19 cellular contexts compared by ENCODE assay signal in genomic region chr7:151024435-151025056, GRCh38. TPM values are rescaled to one million over a fixed set of nuclear protein-coding genes. Genes with fewer than 3 reads are reported as not detected.
DNase-seq lines count a peak whose midpoint lies in the region; ATAC-seq and TF ChIP-seq lines count a peak whose summit lies in the region.
"Had no signal": no experiment of that assay in that cellular context is flagged by ENCODE, and none has a peak within 500 bp of the region (broad histone marks: within the 10 kb centered on the region; RNA-seq: fewer than 3 reads in every experiment).

TSS of gene ATG9B (minus strand) at chr7:151024494. CDS start at chr7:151024423, 71 bp downstream.

- peaks cover 4% of the 10 kb centered on the region for H3K79me2 ChIP-seq in smooth muscle cell (ENCODE audit: low read depth)

- H3F3A ChIP-seq in smooth muscle cell (ENCODE audit: low read depth), result no peaks in the 10 kb centered on the region

- H3K27ac ChIP-seq in smooth muscle cell (ENCODE audit: low read depth), result peak within 1 kb of the TSS; percentile 86
- H3K27ac ChIP-seq: C4-2B, spleen, upper lobe of left lung had no signal

- no peaks in the 10 kb centered on the region for H3K9me3 Mint-ChIP-seq in osteocyte (ENCODE audit: unreplicated experiment)
- H3K9me3 Mint-ChIP-seq: activated T-cell treated with anti-CD3 and anti-CD28 coated beads, Interleukin-2, amount 50 U/mL, for 24 hours had no signal

- H3K4me2 ChIP-seq in smooth muscle cell, result no peak within 1 kb of the TSS

- H2AFZ ChIP-seq in smooth muscle cell (ENCODE audit: low read depth), result no peak within 1 kb of the TSS

- no peak for TF ChIP-seq CTCF in smooth muscle cell (IDR thresholded peaks at IDR 0.05; ENCODE audit: borderline replicate concordance, insufficient read depth, poor library complexity, severe bottlenecking)
- no peak for TF ChIP-seq CTCF in osteocyte (IDR thresholded peaks at IDR 0.05)

- H3K9ac ChIP-seq in smooth muscle cell (ENCODE audit: low read depth), result no peak within 1 kb of the TSS

- H3K36me3 Mint-ChIP-seq in osteocyte (ENCODE audit: unreplicated experiment), result no peaks in the 10 kb centered on the region

- peak; percentile 30 for ATAC-seq in esophagus mucosa

- H4K20me1 ChIP-seq in smooth muscle cell (ENCODE audit: low read depth), result no peaks in the 10 kb centered on the region

- peaks cover 18% of the 10 kb centered on the region for H3K27me3 Mint-ChIP-seq in osteocyte (ENCODE audit: unreplicated experiment)

- 79% methylated on average over 4 of the region's 4 CpGs for WGBS in smooth muscle cell (ENCODE audit: low lambda C conversion rate)

- H3K27ac Mint-ChIP-seq in osteocyte (ENCODE audit: unreplicated experiment), result no peak within 1 kb of the TSS
- H3K27ac Mint-ChIP-seq: activated T-cell treated with anti-CD3 and anti-CD28 coated beads, Interleukin-2, amount 50 U/mL, for 24 hours had no signal

- DNase-seq in SIG-M5 treated with dmso at 0.1 percent for 504 hours (lab: John Stamatoyannopoulos, UW; ENCODE audit: unreplicated experiment) (peak; percentile 28), SIG-M5 (lab: John Stamatoyannopoulos, UW) (no peak), NCI-H69 (lab: John Stamatoyannopoulos, UW) (peak; percentile 28), smooth muscle cell (lab: John Stamatoyannopoulos, UW; ENCODE audit: unreplicated experiment) (no peak), osteocyte (ENCODE audit: extremely low spot score, unreplicated experiment) (no peak), DMS79 treated with DMSO at 0.1 percent for 48 hours (lab: John Stamatoyannopoulos, UW) (no peak), mesenteric fat pad (ENCODE audit: low spot score) (no peak)
- DNase-seq: activated CD4-positive, alpha-beta T cell treated with anti-CD3 and anti-CD28 coated beads for 4 hours; activated T-cell treated with anti-CD3 and anti-CD28 coated beads, Interleukin-2, amount 50 U/mL, for 24 hours; central memory CD4-positive, alpha-beta T cell; effector memory CD4-positive, alpha-beta T cell; NCI-H1694; NCI-H510A treated with DMSO at 0.1 percent for 48 hours; spleen; stimulated activated naive CD4-positive, alpha-beta T cell; upper lobe of left lung had no signal

- no peaks in the 10 kb centered on the region for H3K36me3 ChIP-seq in smooth muscle cell (ENCODE audit: low read depth)
- H3K36me3 ChIP-seq: spleen, upper lobe of left lung had no signal

- peaks cover 33% of the 10 kb centered on the region for H3K4me1 ChIP-seq in smooth muscle cell (ENCODE audit: low read depth)

- H3K9me3 ChIP-seq in smooth muscle cell (replicated peaks; ENCODE audit: low read depth), result no peaks in the 10 kb centered on the region
- H3K9me3 ChIP-seq: spleen, upper lobe of left lung had no signal

- H3K27me3 ChIP-seq in smooth muscle cell (ENCODE audit: low read depth), result no peaks in the 10 kb centered on the region

- peaks cover 26% of the 10 kb centered on the region for H3K4me1 Mint-ChIP-seq in osteocyte (ENCODE audit: unreplicated experiment)

- no peak within 1 kb of the TSS for H3K4me3 ChIP-seq in smooth muscle cell
- H3K4me3 ChIP-seq: spleen, upper lobe of left lung had no signal

- no peak within 1 kb of the TSS for H3K4me3 Mint-ChIP-seq in osteocyte (ENCODE audit: unreplicated experiment)
- H3K4me3 Mint-ChIP-seq: activated T-cell treated with anti-CD3 and anti-CD28 coated beads, Interleukin-2, amount 50 U/mL, for 24 hours had no signal

RNA-seq across cellular contexts. Expression of gene ATG9B, which starts in this region (rescaled TPM):
- 16.7 TPM for total RNA-seq in esophagus mucosa
- total RNA-seq in smooth muscle cell, result 1.7 and 2.6 TPM in 2 replicates
- polyA plus RNA-seq in smooth muscle cell, result 6.5 and 16.6 TPM in 2 replicates
- 0.11 and 0.39 TPM in 2 replicates for total RNA-seq in osteocyte
- total RNA-seq in mesenteric fat pad, result not detected
- total RNA-seq: posterior vena cava had no signal

Comparison
In these comparisons a context has a peak if more than half of its experiments do, and no peak if none do; other contexts are left out.
1. DNase-seq: peak in SIG-M5 treated with dmso at 0.1 percent for 504 hours (single experiment) and NCI-H69 (single experiment); none in SIG-M5 (single experiment), smooth muscle cell (single experiment), osteocyte (single experiment), DMS79 treated with DMSO at 0.1 percent for 48 hours (single experiment) and mesenteric fat pad (single experiment).